In the genomic region with DNA sequence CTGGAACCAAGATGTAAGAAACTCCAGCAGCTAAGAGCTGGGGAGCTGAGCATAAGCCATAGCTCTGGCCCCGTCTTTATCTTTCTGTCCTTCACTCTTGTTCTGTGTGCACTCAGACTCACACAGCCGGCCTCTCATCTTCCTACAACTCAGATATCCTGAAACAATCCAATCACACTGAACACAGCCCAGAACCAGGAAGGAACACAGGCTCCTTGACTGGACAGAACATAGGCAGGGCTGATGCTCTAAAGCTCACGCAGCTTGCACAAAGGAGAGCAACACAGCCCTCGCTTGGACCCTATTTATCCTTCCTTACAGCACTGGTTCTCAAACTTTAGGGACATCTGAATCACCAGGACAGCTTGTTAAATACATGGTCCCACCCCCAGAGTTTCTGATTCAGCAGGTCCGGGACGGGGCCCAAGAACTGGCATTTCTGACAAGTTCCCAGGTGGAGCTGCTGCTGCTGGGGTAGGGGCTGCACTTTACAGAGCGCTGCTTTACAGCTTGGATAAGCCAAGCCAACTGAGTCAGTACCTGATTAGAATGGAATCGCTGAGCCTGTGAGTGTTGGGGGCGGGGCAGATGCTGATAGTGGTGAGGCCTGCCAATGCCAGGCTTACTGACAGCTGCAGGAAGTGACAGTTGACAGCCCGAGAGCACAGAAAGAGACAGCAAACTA, we compare ENCODE assay signal across 11 cellular contexts.
DNase-seq lines count a peak whose midpoint lies in the region; FAIRE-seq lines count a peak whose summit lies in the region.
"Had no signal": no experiment of that assay in that cellular context is flagged by ENCODE, and none has a peak within 500 bp of the region (broad histone marks: within the 10 kb centered on the region; RNA-seq: fewer than 3 reads in every experiment).

No MANE protein-coding gene starts in this region.

- WGBS in small intestine, 3 donors = 16 to 36% (median 27%) methylated on average over 10 of the region's 10 CpGs

- H3K4me1 ChIP-seq in small intestine (ENCODE audit: control insufficient read depth in 2 of 2, insufficient read depth in 1 of 2, low read depth in 1 of 2, low read length in 1 of 2) = no peaks in the 10 kb centered on the region
- H3K4me1 ChIP-seq: breast epithelium had no signal

- FAIRE-seq in small intestine (lab: Jason Lieb, UNC) = no peak

- no peaks in the 10 kb centered on the region for H3K36me3 ChIP-seq in small intestine (ENCODE audit: control insufficient read depth in 2 of 2, insufficient read depth in 2 of 2, low read length in 2 of 2)
- H3K36me3 ChIP-seq: breast epithelium had no signal

- H3K27me3 ChIP-seq in small intestine (ENCODE audit: control insufficient read depth in 2 of 2, insufficient read depth in 2 of 2, low read length in 2 of 2) = peaks cover 0 to 2% of the 10 kb centered on the region in 2 donors

- no peaks in the 10 kb centered on the region for H3K9me3 ChIP-seq in small intestine (ENCODE audit: control insufficient read depth, low read depth)
- H3K9me3 ChIP-seq: breast epithelium had no signal

- H3K4me3 ChIP-seq in small intestine (ENCODE audit: low read depth in 1 of 2, low read length in 2 of 2) = no peak overlapping the region
- H3K4me3 ChIP-seq: breast epithelium had no signal

- H3K27ac ChIP-seq in small intestine (ENCODE audit: low read depth in 1 of 2, low read length in 1 of 2) = peak overlapping the region in 1 of 2 donors; percentile 3
- H3K27ac ChIP-seq: 22Rv1, breast epithelium had no signal

- DNase-seq in NOMO-1 (lab: John Stamatoyannopoulos, UW; ENCODE audit: unreplicated experiment in 2 of 2) (peak; percentile 36 to 41), NOMO-1 treated with dmso at 0.1 percent for 144 hours (lab: John Stamatoyannopoulos, UW; ENCODE audit: unreplicated experiment) (no peak), NOMO-1 treated with DMSO at 0.1 percent for 48 hours (lab: John Stamatoyannopoulos, UW; ENCODE audit: unreplicated experiment) (peak; percentile 34), germinal center (ENCODE audit: low spot score) (peak; percentile 57), small intestine (peak; percentile 36), NCI-H2171 treated with DMSO at 0.1 percent for 48 hours (lab: John Stamatoyannopoulos, UW) (no peak)
- no peak for DNase-seq in activated effector memory CD4-positive, alpha-beta T cell treated with Interleukin-2 at 50 U/mL for 16 hours
- DNase-seq in activated CD8-positive, alpha-beta memory T cell treated with anti-CD3 and anti-CD28 coated beads, Interleukin-2, amount 50 U/mL, for 4 hours = no peak
- DNase-seq: NCI-H1105 had no signal

Comparison
In these comparisons a context has a peak if more than half of its experiments do, and no peak if none do; other contexts are left out.
1. DNase-seq: peak in NOMO-1 (2 of 2), NOMO-1 treated with DMSO at 0.1 percent for 48 hours (single experiment), germinal center (single experiment) and small intestine (single experiment); none in NOMO-1 treated with dmso at 0.1 percent for 144 hours (single experiment), activated effector memory CD4-positive, alpha-beta T cell treated with Interleukin-2 at 50 U/mL for 16 hours (single experiment), activated CD8-positive, alpha-beta memory T cell treated with anti-CD3 and anti-CD28 coated beads, Interleukin-2, amount 50 U/mL, for 4 hours (single experiment) and NCI-H2171 treated with DMSO at 0.1 percent for 48 hours (single experiment).